In genomic region chr1:158177705-158178450, GRCh38 we compare ENCODE assay signal across 3 cellular contexts.
A peak's percentile ranks its signal among the peaks of the same experiment; 100 is the strongest.
TF ChIP-seq lines count a peak whose summit lies in the region.

No MANE protein-coding gene starts in this region.

TF ChIP-seq in HEK293, 187 proteins besides CTCF, POLR2A, EP300 and RAD21 (continued from another document):
- TF ChIP-seq ZBTB17 (tag by site-specific recombination; IDR thresholded peaks at IDR 0.05) (peak; percentile 9; the same call in 1 of the 2 replicates), ZNF544 (tag by site-specific recombination; IDR thresholded peaks at IDR 0.05) (no peak), ZNF335 (tag by site-specific recombination; conservative IDR thresholded peaks at IDR 0.05) (peak; percentile 54), ZNF48 (tag by site-specific recombination; IDR thresholded peaks at IDR 0.05) (no peak), ZFP3 (tag by site-specific recombination; IDR thresholded peaks at IDR 0.05; ENCODE audit: low read depth) (no peak), ZNF600 (tag by site-specific recombination; IDR thresholded peaks at IDR 0.05) (0 out of 2 replicates have a peak, but pooled peaks have one; percentile 25), SP2 (tag by site-specific recombination; IDR thresholded peaks at IDR 0.05) (peak; percentile 60), ZNF843 (tag by site-specific recombination; IDR thresholded peaks at IDR 0.05) (no peak), SP3 (tag by site-specific recombination; IDR thresholded peaks at IDR 0.05) (peak; percentile 52; the same call in 1 of the 2 replicates), KLF9 (tag by site-specific recombination; IDR thresholded peaks at IDR 0.05; ENCODE audit: low read depth) (no peak)
- TF ChIP-seq, protein P1, sequence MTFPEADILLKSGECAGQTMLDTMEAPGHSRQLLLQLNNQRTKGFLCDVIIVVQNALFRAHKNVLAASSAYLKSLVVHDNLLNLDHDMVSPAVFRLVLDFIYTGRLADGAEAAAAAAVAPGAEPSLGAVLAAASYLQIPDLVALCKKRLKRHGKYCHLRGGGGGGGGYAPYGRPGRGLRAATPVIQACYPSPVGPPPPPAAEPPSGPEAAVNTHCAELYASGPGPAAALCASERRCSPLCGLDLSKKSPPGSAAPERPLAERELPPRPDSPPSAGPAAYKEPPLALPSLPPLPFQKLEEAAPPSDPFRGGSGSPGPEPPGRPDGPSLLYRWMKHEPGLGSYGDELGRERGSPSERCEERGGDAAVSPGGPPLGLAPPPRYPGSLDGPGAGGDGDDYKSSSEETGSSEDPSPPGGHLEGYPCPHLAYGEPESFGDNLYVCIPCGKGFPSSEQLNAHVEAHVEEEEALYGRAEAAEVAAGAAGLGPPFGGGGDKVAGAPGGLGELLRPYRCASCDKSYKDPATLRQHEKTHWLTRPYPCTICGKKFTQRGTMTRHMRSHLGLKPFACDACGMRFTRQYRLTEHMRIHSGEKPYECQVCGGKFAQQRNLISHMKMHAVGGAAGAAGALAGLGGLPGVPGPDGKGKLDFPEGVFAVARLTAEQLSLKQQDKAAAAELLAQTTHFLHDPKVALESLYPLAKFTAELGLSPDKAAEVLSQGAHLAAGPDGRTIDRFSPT (tag by site-specific recombination; IDR thresholded peaks at IDR 0.05), result no peak
- TF ChIP-seq, protein P2, sequence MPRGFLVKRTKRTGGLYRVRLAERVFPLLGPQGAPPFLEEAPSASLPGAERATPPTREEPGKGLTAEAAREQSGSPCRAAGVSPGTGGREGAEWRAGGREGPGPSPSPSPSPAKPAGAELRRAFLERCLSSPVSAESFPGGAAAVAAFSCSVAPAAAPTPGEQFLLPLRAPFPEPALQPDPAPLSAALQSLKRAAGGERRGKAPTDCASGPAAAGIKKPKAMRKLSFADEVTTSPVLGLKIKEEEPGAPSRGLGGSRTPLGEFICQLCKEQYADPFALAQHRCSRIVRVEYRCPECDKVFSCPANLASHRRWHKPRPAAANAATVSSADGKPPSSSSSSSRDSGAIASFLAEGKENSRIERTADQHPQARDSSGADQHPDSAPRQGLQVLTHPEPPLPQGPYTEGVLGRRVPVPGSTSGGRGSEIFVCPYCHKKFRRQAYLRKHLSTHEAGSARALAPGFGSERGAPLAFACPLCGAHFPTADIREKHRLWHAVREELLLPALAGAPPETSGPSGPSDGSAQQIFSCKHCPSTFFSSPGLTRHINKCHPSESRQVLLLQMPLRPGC (tag by site-specific recombination; IDR thresholded peaks at IDR 0.05), result no peak
TF ChIP-seq in HEK293: peak in this region for 5.

TF ChIP-seq in SK-N-SH treated with all-trans-retinoic acid at 6 μM for 48 hours, 23 proteins besides CTCF, POLR2A, EP300 and RAD21 (continued from another document):
- TF ChIP-seq, protein P3, sequence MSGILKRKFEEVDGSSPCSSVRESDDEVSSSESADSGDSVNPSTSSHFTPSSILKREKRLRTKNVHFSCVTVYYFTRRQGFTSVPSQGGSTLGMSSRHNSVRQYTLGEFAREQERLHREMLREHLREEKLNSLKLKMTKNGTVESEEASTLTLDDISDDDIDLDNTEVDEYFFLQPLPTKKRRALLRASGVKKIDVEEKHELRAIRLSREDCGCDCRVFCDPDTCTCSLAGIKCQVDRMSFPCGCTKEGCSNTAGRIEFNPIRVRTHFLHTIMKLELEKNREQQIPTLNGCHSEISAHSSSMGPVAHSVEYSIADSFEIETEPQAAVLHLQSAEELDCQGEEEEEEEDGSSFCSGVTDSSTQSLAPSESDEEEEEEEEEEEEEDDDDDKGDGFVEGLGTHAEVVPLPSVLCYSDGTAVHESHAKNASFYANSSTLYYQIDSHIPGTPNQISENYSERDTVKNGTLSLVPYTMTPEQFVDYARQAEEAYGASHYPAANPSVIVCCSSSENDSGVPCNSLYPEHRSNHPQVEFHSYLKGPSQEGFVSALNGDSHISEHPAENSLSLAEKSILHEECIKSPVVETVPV (CRISPR knock-in tag; IDR thresholded peaks at IDR 0.05), result no peak

TF ChIP-seq in HepG2, 621 proteins besides CTCF, POLR2A, EP300 and RAD21 (continued from another document):
- TF ChIP-seq, protein P4, sequence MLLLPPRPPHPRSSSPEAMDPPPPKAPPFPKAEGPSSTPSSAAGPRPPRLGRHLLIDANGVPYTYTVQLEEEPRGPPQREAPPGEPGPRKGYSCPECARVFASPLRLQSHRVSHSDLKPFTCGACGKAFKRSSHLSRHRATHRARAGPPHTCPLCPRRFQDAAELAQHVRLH (CRISPR knock-in tag; IDR thresholded peaks at IDR 0.05; ENCODE audit: borderline replicate concordance, low read depth), result no peak
- TF ChIP-seq ATF2 (CRISPR knock-in tag; IDR thresholded peaks at IDR 0.05), result no peak
TF ChIP-seq in HepG2: peak in this region for 0.
